Comparison of ENCODE assay signal across 17 cellular contexts in genomic region chr2:6081955-6082354, GRCh38.
"Had no signal": no experiment of that assay in that cellular context is flagged by ENCODE, and none has a peak within 500 bp of the region (broad histone marks: within the 10 kb centered on the region; RNA-seq: fewer than 3 reads in every experiment).

No MANE protein-coding gene starts in this region.

- H3K27me3 Mint-ChIP-seq: natural killer cell treated with Interleukin-12 subunit alpha and Interleukin-12 subunit beta and Interleukin-15 and Interleukin-18, amount 100 ng/mL, for 72 hours; T-cell had no signal

- H3K27ac Mint-ChIP-seq: activated CD8-positive, alpha-beta T cell treated with anti-CD3 and anti-CD28 coated beads, Interleukin-2, amount 10 ng/mL, durations not matched to agents 7 days and 5 days; activated naive CD4-positive, alpha-beta T cell treated with anti-CD3 and anti-CD28 coated beads, Interleukin-2, amount 50 U/mL, for 72 hours; immature natural killer cell; natural killer cell treated with Interleukin-12 subunit alpha and Interleukin-12 subunit beta and Interleukin-15 and Interleukin-18, amount 100 ng/mL, for 72 hours; T-cell; T-helper 2 cell treated with Interferon-gamma antibody and Interleukin-4, amounts not matched to agents 5 μg/mL and 100 μg/mL, for 36 hours had no signal

- ATAC-seq: activated CD8-positive, alpha-beta T cell treated with anti-CD3 and anti-CD28 coated beads, Interleukin-2, amount 10 ng/mL, durations not matched to agents 7 days and 5 days; activated naive CD4-positive, alpha-beta T cell treated with anti-CD3 and anti-CD28 coated beads, Interleukin-2, amount 50 U/mL, for 72 hours; foreskin keratinocyte; natural killer cell treated with Interleukin-12 subunit alpha and Interleukin-12 subunit beta and Interleukin-15 and Interleukin-18, amount 100 ng/mL, for 72 hours; T-cell; upper lobe of right lung had no signal

- H3K4me1 Mint-ChIP-seq: immature natural killer cell, T-cell had no signal

- H3K9me3 ChIP-seq: left ventricle myocardium inferior, thyroid gland, upper lobe of right lung had no signal

- H3K9me3 Mint-ChIP-seq: T-helper 2 cell treated with Interferon-gamma antibody and Interleukin-4, amounts not matched to agents 5 μg/mL and 100 μg/mL, for 36 hours had no signal

- H3K27ac ChIP-seq: foreskin keratinocyte, hepatocyte, left ventricle myocardium inferior, SK-N-MC, thyroid gland, upper lobe of right lung had no signal

- H3K4me1 ChIP-seq: foreskin keratinocyte, thyroid gland, upper lobe of right lung had no signal

- H3K4me3 ChIP-seq: hepatocyte, SK-N-MC, thyroid gland, upper lobe of right lung had no signal

- H3K36me3 ChIP-seq: left ventricle myocardium inferior, thyroid gland, upper lobe of right lung had no signal

- H3K4me3 Mint-ChIP-seq: activated CD8-positive, alpha-beta T cell treated with anti-CD3 and anti-CD28 coated beads, Interleukin-2, amount 10 ng/mL, durations not matched to agents 7 days and 5 days; immature natural killer cell; natural killer cell treated with Interleukin-12 subunit alpha and Interleukin-12 subunit beta and Interleukin-15 and Interleukin-18, amount 100 ng/mL, for 72 hours; T-cell; T-helper 2 cell treated with Interferon-gamma antibody and Interleukin-4, amounts not matched to agents 5 μg/mL and 100 μg/mL, for 36 hours had no signal

- H3K36me3 Mint-ChIP-seq: activated naive CD4-positive, alpha-beta T cell treated with anti-CD3 and anti-CD28 coated beads, Interleukin-2, amount 50 U/mL, for 72 hours; immature natural killer cell; natural killer cell treated with Interleukin-12 subunit alpha and Interleukin-12 subunit beta and Interleukin-15 and Interleukin-18, amount 100 ng/mL, for 72 hours; T-cell had no signal

- H3K27me3 ChIP-seq: foreskin keratinocyte, hepatocyte, thyroid gland, upper lobe of right lung had no signal

- DNase-seq: activated CD4-positive, alpha-beta T cell treated with anti-CD3 and anti-CD28 coated beads for 1 hour; activated CD4-positive, alpha-beta T cell treated with anti-CD3 and anti-CD28 coated beads, Interleukin-2, amount 50 U/mL, for 1 hour; activated CD8-positive, alpha-beta T cell treated with anti-CD3 and anti-CD28 coated beads, Interleukin-2, amount 10 ng/mL, durations not matched to agents 7 days and 5 days; effector CD8-positive, alpha-beta T cell; foreskin keratinocyte; immature natural killer cell; left ventricle myocardium inferior; stimulated activated CD4-positive, alpha-beta T cell treated with anti-CD3 and anti-CD28 coated beads, Interleukin-4, amount 100 ng/mL, for 24 hours; stimulated activated naive CD4-positive, alpha-beta T cell treated with Interleukin-2 at 50 U/mL for 16 hours; T-cell; thyroid gland; upper lobe of right lung had no signal

- H3K4me2 ChIP-seq: hepatocyte had no signal

- H2AFZ ChIP-seq: hepatocyte had no signal
